In genomic region chr11:68685656-68686380, GRCh38 we compare ENCODE assay signal across 17 cellular contexts. TPM values are rescaled to one million over a fixed set of nuclear protein-coding genes. Genes with fewer than 3 reads are reported as not detected.
DNase-seq lines count a peak whose midpoint lies in the region; ATAC-seq and TF ChIP-seq lines count a peak whose summit lies in the region.
"Had no signal": no experiment of that assay in that cellular context is flagged by ENCODE, and none has a peak within 500 bp of the region (broad histone marks: within the 10 kb centered on the region; RNA-seq: fewer than 3 reads in every experiment).

No MANE protein-coding gene starts in this region.

- no peaks in the 10 kb centered on the region for H3F3A ChIP-seq in SK-N-SH (replicated peaks; ENCODE audit: insufficient read depth)

- no peaks in the 10 kb centered on the region for H3K79me1 ChIP-seq in neuronal stem cell (ENCODE audit: low read depth, low read length)

- H3K27ac ChIP-seq in SK-N-SH (ENCODE audit: low read depth in 2 of 2, low read length in 1 of 2) = no peak overlapping the region
- H3K27ac ChIP-seq in HUES64 (ENCODE audit: low read depth, low read length) = no peak overlapping the region
- H3K27ac ChIP-seq in neuronal stem cell (replicated peaks; ENCODE audit: low read length) = no peak overlapping the region
- H3K27ac ChIP-seq: 22Rv1, left lung, parathyroid adenoma, spleen, transverse colon had no signal

- CTCF ChIA-PET in SK-N-SH (lab: Yijun Ruan, JAX) = interaction anchor here (0.7 to 2.6 kb wide), 3 partner anchors 9 to 75 kb away, joined by 3 to 9 read pairs (median 3); no protein-coding TSS in a partner anchor

- no peak for TF ChIP-seq RAD21 in SK-N-SH (IDR thresholded peaks at IDR 0.05; ENCODE audit: low read length)

- peak overlapping the region; percentile 29 for H3K18ac ChIP-seq in neuronal stem cell (ENCODE audit: low read length)

- H2BK5ac ChIP-seq in neuronal stem cell (ENCODE audit: low read length) = peak overlapping the region; percentile 41

- no peaks in the 10 kb centered on the region for H3K36me3 Mint-ChIP-seq in glutamatergic neuron (ENCODE audit: unreplicated experiment)
- H3K36me3 Mint-ChIP-seq: activated CD4-positive, alpha-beta memory T cell treated with anti-CD3 and anti-CD28 coated beads for 36 hours had no signal

- no peak for ATAC-seq in SK-N-SH treated with all-trans-retinoic acid at 6 μM for 48 hours

- TF ChIP-seq EP300 in SK-N-SH (IDR thresholded peaks at IDR 0.05; ENCODE audit: borderline replicate concordance in 1 of 2, low read depth in 1 of 2, low read length in 1 of 2) = no peak

- TF ChIP-seq CTCF in SK-N-SH (IDR thresholded peaks at IDR 0.05) (no peak), glutamatergic neuron (IDR thresholded peaks at IDR 0.05; ENCODE audit: partially characterized antibody, unreplicated experiment) (no peak)

- H3K27me3 Mint-ChIP-seq in glutamatergic neuron (ENCODE audit: unreplicated experiment) = peaks cover 14% of the 10 kb centered on the region

- DNase-seq in SK-N-SH = peak; percentile 11
- peak; percentile 8 for DNase-seq in glutamatergic neuron
- no peak for DNase-seq in neuronal stem cell (ENCODE audit: low spot score)
- no peak for DNase-seq in NCI-H510A treated with DMSO at 0.1 percent for 48 hours (lab: John Stamatoyannopoulos, UW)
- no peak for DNase-seq in NCI-H187 treated with DMSO at 0.1 percent for 48 hours (lab: John Stamatoyannopoulos, UW)
- DNase-seq in NCI-H1436 (lab: John Stamatoyannopoulos, UW) = no peak
- DNase-seq: activated CD4-positive, alpha-beta memory T cell treated with anti-CD3 and anti-CD28 coated beads for 36 hours; hippocampal formation; NCI-H2171 treated with DMSO at 0.1 percent for 48 hours; spleen; transverse colon had no signal

- peaks cover 45% of the 10 kb centered on the region for H3K27me3 ChIP-seq in SK-N-SH (ENCODE audit: insufficient read depth)
- H3K27me3 ChIP-seq in HUES64 (ENCODE audit: insufficient read depth, low read length) = peaks cover 49% of the 10 kb centered on the region
- H3K27me3 ChIP-seq in neuronal stem cell (ENCODE audit: control insufficient read depth in 3 of 3, insufficient read depth in 3 of 3, low read depth in 1 of 3, low read length in 3 of 3) = peaks cover 23 to 90% (median 53%) of the 10 kb centered on the region in 3 experiments

- H3K9me2 ChIP-seq in SK-N-SH = no peaks in the 10 kb centered on the region

- H3K4me3 ChIP-seq in SK-N-SH (ENCODE audit: low read depth in 2 of 2, low read length in 1 of 2) = peak overlapping the region in 1 of 2 experiments; percentile 15; a peak in 1 of 4 replicates
- H3K4me3 ChIP-seq in HUES64 (ENCODE audit: low read length) = peak overlapping the region; percentile 69
- no peak overlapping the region for H3K4me3 ChIP-seq in neuronal stem cell (ENCODE audit: low read length in 2 of 2)

- H3K9me3 ChIP-seq in SK-N-SH (no peaks in the 10 kb centered on the region), HUES64 (ENCODE audit: insufficient read depth, low read depth, low read length) (no peaks in the 10 kb centered on the region), neuronal stem cell (replicated peaks in 1 of 2; ENCODE audit: control insufficient read depth in 2 of 2, insufficient read depth in 1 of 2, low read depth in 1 of 2, low read length in 2 of 2) (no peaks in the 10 kb centered on the region)
- H3K9me3 ChIP-seq: left lung, spleen, transverse colon had no signal

- no peaks in the 10 kb centered on the region for H3K79me2 ChIP-seq in SK-N-SH (ENCODE audit: insufficient read depth)
- H3K79me2 ChIP-seq: parathyroid adenoma had no signal

- no peak overlapping the region for H3K14ac ChIP-seq in neuronal stem cell (ENCODE audit: low read length)

- peaks cover 0 to 42% of the 10 kb centered on the region in 2 experiments; a peak in 1 of 4 replicates for H3K4me1 ChIP-seq in SK-N-SH (ENCODE audit: control insufficient read depth in 1 of 2, insufficient read depth in 2 of 2, low read depth in 1 of 2, low read length in 1 of 2)
- H3K4me1 ChIP-seq in HUES64 (ENCODE audit: insufficient read depth, low read length) = 0 out of 2 replicates have a peak, but pooled peaks cover 11% of the 10 kb centered on the region
- peaks cover 0 to 2% of the 10 kb centered on the region in 2 donors for H3K4me1 ChIP-seq in neuronal stem cell (ENCODE audit: control insufficient read depth in 2 of 2, insufficient read depth in 1 of 2, low read depth in 1 of 2, low read length in 2 of 2)
- H3K4me1 ChIP-seq: parathyroid adenoma had no signal

- H3K4me3 Mint-ChIP-seq in glutamatergic neuron (ENCODE audit: unreplicated experiment) = peak overlapping the region; percentile 64
- H3K4me3 Mint-ChIP-seq: activated CD4-positive, alpha-beta memory T cell treated with anti-CD3 and anti-CD28 coated beads for 36 hours had no signal

- no peak overlapping the region for H3K27ac Mint-ChIP-seq in glutamatergic neuron (ENCODE audit: unreplicated experiment)
- H3K27ac Mint-ChIP-seq: activated CD4-positive, alpha-beta memory T cell treated with anti-CD3 and anti-CD28 coated beads for 36 hours; activated T-helper 2 cell treated with anti-CD3 and anti-CD28 coated beads, Interferon-gamma antibody, Interleukin-2, Interleukin-4, amounts not matched to agents 10 μg/mL and 5 μg/mL and 100 μg/mL, durations not matched to agents 14 hours and 24 hours and 36 hours had no signal

- H3K36me3 ChIP-seq in SK-N-SH (replicated peaks in 1 of 2; ENCODE audit: control insufficient read depth in 1 of 2, insufficient read depth in 2 of 2, low read length in 1 of 2) (no peaks in the 10 kb centered on the region), HUES64 (ENCODE audit: insufficient read depth, low read length) (peaks cover 43% of the 10 kb centered on the region), neuronal stem cell (replicated peaks in 1 of 2; ENCODE audit: control insufficient read depth in 2 of 2, insufficient read depth in 2 of 2, low read length in 2 of 2) (no peaks in the 10 kb centered on the region)
- H3K36me3 ChIP-seq: left lung, spleen, transverse colon had no signal

- H2BK15ac ChIP-seq in neuronal stem cell (ENCODE audit: low read length) = no peak overlapping the region

- H4K8ac ChIP-seq in neuronal stem cell (ENCODE audit: low read depth, low read length) = no peak overlapping the region

- POLR2A ChIA-PET in SK-N-SH (lab: Yijun Ruan, JAX) = no interaction called here

- peaks cover 4% of the 10 kb centered on the region for H3K4me1 Mint-ChIP-seq in glutamatergic neuron (ENCODE audit: low read depth, unreplicated experiment)

- H3K23ac ChIP-seq in neuronal stem cell (ENCODE audit: low read depth, low read length, poor library complexity) = peak overlapping the region; percentile 77

- H3K9me3 Mint-ChIP-seq in glutamatergic neuron (ENCODE audit: unreplicated experiment) = peaks cover 3% of the 10 kb centered on the region
- H3K9me3 Mint-ChIP-seq: activated CD4-positive, alpha-beta memory T cell treated with anti-CD3 and anti-CD28 coated beads for 36 hours; activated T-helper 2 cell treated with anti-CD3 and anti-CD28 coated beads, Interferon-gamma antibody, Interleukin-2, Interleukin-4, amounts not matched to agents 10 μg/mL and 5 μg/mL and 100 μg/mL, durations not matched to agents 14 hours and 24 hours and 36 hours had no signal

- no peak overlapping the region for H4K91ac ChIP-seq in neuronal stem cell (ENCODE audit: low read depth, low read length, poor library complexity)

- H3K4me2 ChIP-seq in SK-N-SH (no peak overlapping the region), neuronal stem cell (ENCODE audit: insufficient read depth, low read length, poor library complexity, severe bottlenecking) (no peak overlapping the region)

- H2BK120ac ChIP-seq in neuronal stem cell (ENCODE audit: low read depth, low read length) = no peak overlapping the region

- H2AFZ ChIP-seq in SK-N-SH (ENCODE audit: low read depth) (no peak overlapping the region), neuronal stem cell (ENCODE audit: low read length) (no peak overlapping the region)
- H2AFZ ChIP-seq: parathyroid adenoma had no signal

- no peak overlapping the region for H3K9ac ChIP-seq in SK-N-SH
- H3K9ac ChIP-seq in HUES64 (ENCODE audit: low read depth, low read length) = no peak overlapping the region
- no peak overlapping the region for H3K9ac ChIP-seq in neuronal stem cell (ENCODE audit: low read depth, low read length, poor library complexity)
- H3K9ac ChIP-seq: parathyroid adenoma had no signal

- no peaks in the 10 kb centered on the region for H4K20me1 ChIP-seq in SK-N-SH (ENCODE audit: insufficient read depth)

- WGBS in SK-N-SH (ENCODE audit: low lambda C conversion rate) = 93% methylated on average over 17 of the region's 18 CpGs
- WGBS in HUES64 = 67% methylated on average over 18 of the region's 18 CpGs
- no CpG with 5 or more reads among the region's 18 CpGs for WGBS in neuronal stem cell (ENCODE audit: extremely low coverage in 2 of 2, insufficient read length in 2 of 2, insufficient replicate concordance in 1 of 2), 2 donors

- no peak overlapping the region for H2BK12ac ChIP-seq in neuronal stem cell (ENCODE audit: low read length)

- no peak overlapping the region for H3K4ac ChIP-seq in neuronal stem cell (ENCODE audit: low read length)

- H2AK5ac ChIP-seq in neuronal stem cell (ENCODE audit: low read depth, low read length) = peak overlapping the region; percentile 81

TF ChIP-seq in SK-N-SH, 30 proteins besides CTCF, POLR2A, EP300 and RAD21:
- TF ChIP-seq GATA2 (CRISPR knock-in tag; IDR thresholded peaks at IDR 0.05) = no peak
- no peak for TF ChIP-seq RFX5 (IDR thresholded peaks at IDR 0.05; ENCODE audit: low read length)

TF ChIP-seq in SK-N-SH treated with all-trans-retinoic acid at 6 μM for 48 hours, 23 proteins besides CTCF, POLR2A, EP300 and RAD21 (continues in another document):
- no peak for TF ChIP-seq TCF4 (CRISPR knock-in tag; IDR thresholded peaks at IDR 0.05; ENCODE audit: borderline replicate concordance)

RNA-seq across cellular contexts. Expression of gene GAL, which starts 1.5 kb away (rescaled TPM):
- polyA plus RNA-seq in SK-N-SH (2012; rRNA removed) = 1.6 and 1.8 TPM in 2 replicates
- 2.0 and 2.5 TPM in 2 replicates for polyA plus RNA-seq in SK-N-SH (2012; cell fraction: cytosol; rRNA removed)
- 0.44 and 1.1 TPM in 2 replicates for polyA plus RNA-seq in SK-N-SH (2012; cell fraction: nucleus; rRNA removed)
- polyA plus RNA-seq in HUES64 (2013, experiment 1 of 2) = 205 TPM
- polyA plus RNA-seq in HUES64 (2013, experiment 2 of 2) = 209 TPM
- 37.6 TPM for total RNA-seq in glutamatergic neuron (ENCODE audit: unreplicated experiment)
- 1.5 TPM for polyA plus RNA-seq in neuronal stem cell (2013, experiment 1 of 2)
- polyA plus RNA-seq in neuronal stem cell (2013, experiment 2 of 2) = 1.2 TPM
- total RNA-seq: spleen had no signal
- polyA plus RNA-seq: spleen had no signal

Comparison
In these comparisons a context has a peak if more than half of its experiments do, and no peak if none do; other contexts are left out.
1. DNase-seq: peak in SK-N-SH (single experiment) and glutamatergic neuron (single experiment); none in neuronal stem cell (single experiment), NCI-H510A treated with DMSO at 0.1 percent for 48 hours (single experiment), NCI-H187 treated with DMSO at 0.1 percent for 48 hours (single experiment) and NCI-H1436 (single experiment).